In the genomic region with DNA sequence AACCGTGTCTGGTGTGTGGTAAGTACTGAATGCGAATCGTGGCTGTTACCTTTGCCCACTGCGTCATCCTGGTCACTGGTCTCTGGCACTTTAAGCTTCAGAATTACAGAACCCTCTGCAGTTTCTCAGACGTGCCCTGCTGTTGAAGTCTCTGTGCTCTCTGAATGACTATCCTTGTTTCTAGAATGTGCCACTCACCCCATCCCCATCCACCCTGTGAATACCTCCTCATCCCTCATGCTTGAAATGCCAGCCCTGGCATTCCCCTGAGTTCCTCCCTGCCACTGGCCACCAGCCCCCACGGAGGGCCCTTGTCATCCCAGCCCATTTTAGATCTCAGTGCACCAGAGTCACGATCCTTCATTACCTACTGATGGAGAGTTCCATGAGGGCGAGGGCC, we compare ENCODE assay signal across 1 cellular context.
TF ChIP-seq lines count a peak whose summit lies in the region.

No MANE protein-coding gene starts in this region.

TF ChIP-seq in HepG2, 621 proteins besides CTCF, POLR2A, EP300 and RAD21:
- TF ChIP-seq SUZ12 (IDR thresholded peaks at IDR 0.05; ENCODE audit: low read depth, low read length) (no peak), SRSF9 (IDR thresholded peaks at IDR 0.05; ENCODE audit: borderline replicate concordance, insufficient read depth, low read depth, low read length, poor library complexity, severe bottlenecking) (no peak), ZNF547 (CRISPR knock-in tag; IDR thresholded peaks at IDR 0.05) (no peak), AHR (CRISPR knock-in tag; IDR thresholded peaks at IDR 0.05) (no peak), CREM (IDR thresholded peaks at IDR 0.05) (no peak), CREM (CRISPR knock-in tag; IDR thresholded peaks at IDR 0.05) (no peak), KLF13 (CRISPR knock-in tag; IDR thresholded peaks at IDR 0.05) (no peak), SMAD3 (CRISPR knock-in tag; IDR thresholded peaks at IDR 0.05) (no peak), DNMT3B (CRISPR knock-in tag; conservative IDR thresholded peaks at IDR 0.05) (no peak)
